1 cellular context compared by ENCODE assay signal in genomic region chr19:43638214-43638990, GRCh38.
TF ChIP-seq lines count a peak whose summit lies in the region.

No MANE protein-coding gene starts in this region.

TF ChIP-seq in IMR-90, 13 proteins besides CTCF, POLR2A, EP300 and RAD21 (continued from another document):
- TF ChIP-seq, protein P1, sequence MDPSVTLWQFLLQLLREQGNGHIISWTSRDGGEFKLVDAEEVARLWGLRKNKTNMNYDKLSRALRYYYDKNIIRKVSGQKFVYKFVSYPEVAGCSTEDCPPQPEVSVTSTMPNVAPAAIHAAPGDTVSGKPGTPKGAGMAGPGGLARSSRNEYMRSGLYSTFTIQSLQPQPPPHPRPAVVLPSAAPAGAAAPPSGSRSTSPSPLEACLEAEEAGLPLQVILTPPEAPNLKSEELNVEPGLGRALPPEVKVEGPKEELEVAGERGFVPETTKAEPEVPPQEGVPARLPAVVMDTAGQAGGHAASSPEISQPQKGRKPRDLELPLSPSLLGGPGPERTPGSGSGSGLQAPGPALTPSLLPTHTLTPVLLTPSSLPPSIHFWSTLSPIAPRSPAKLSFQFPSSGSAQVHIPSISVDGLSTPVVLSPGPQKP (IDR thresholded peaks at IDR 0.05; ENCODE audit: borderline replicate concordance, low read depth, low read length) = no peak
- no peak for TF ChIP-seq MAFK (IDR thresholded peaks at IDR 0.05; ENCODE audit: low read depth, low read length)
